1 cellular context compared by ENCODE assay signal in the genomic region with DNA sequence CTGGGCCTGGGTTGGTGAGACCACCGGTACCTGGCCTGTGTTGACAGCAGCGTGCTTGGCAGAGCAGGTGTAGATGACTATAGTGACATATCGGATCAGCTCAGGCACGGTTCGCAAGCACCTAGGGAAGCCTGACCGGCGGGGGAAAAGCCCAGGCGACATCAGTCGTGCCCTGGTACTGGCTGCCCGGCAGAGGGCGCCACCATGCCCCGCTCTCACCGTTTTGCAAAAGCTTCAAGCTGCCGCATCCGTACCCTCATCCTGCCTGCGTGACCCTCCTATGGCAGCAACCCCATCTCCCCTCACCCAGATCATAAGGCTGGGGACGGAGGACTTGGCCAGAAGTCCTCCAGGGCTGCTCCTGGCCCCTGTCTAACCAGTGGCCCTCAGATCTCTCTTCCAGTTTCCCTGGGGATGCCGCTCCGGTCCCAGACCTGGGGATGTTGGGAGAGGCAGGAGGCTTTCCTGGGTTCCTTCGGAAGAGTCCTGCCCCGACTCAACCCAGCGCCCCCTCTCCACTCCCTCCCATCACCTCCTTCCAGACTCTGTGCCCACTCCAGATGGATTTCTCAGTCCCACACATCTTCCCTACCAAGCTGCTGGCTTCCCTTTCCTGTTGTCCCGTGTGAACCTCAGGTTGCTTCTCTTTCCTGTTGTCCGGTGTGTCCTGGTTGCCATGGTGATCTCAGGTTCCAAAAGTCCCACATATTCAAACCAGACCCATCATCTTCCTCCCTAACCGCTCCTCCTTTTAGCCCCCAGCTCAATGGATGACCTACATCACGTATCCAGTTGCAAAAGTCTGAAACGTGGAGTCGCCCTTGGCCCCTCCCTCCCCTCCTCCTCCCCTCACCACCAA.
TF ChIP-seq lines count a peak whose summit lies in the region.

No MANE protein-coding gene starts in this region.

TF ChIP-seq in K562, 482 proteins besides CTCF, POLR2A, EP300 and RAD21 (continued from another document):
- no peak for TF ChIP-seq TSHZ1 (CRISPR knock-in tag; IDR thresholded peaks at IDR 0.05)
- no peak for TF ChIP-seq TSC22D4 (tag; IDR thresholded peaks at IDR 0.05)
